ENCODE assay signal across 2 cellular contexts in genomic region chr10:11901454-11902431, GRCh38.
TF ChIP-seq lines count a peak whose summit lies in the region.

No MANE protein-coding gene starts in this region.

TF ChIP-seq in liver, 16 proteins besides CTCF, POLR2A, EP300 and RAD21 (continued from another document):
- peak; percentile 77 for TF ChIP-seq REST (IDR thresholded peaks at IDR 0.05)
- peak; percentile 75 for TF ChIP-seq ATF3 (IDR thresholded peaks at IDR 0.05)
- no peak for TF ChIP-seq TAF1 (conservative IDR thresholded peaks at IDR 0.05)
- no peak for TF ChIP-seq NR2F2 (IDR thresholded peaks at IDR 0.05)
- peak; percentile 71 to 96 for TF ChIP-seq RXRA (IDR thresholded peaks at IDR 0.05)
- TF ChIP-seq, protein P1, sequence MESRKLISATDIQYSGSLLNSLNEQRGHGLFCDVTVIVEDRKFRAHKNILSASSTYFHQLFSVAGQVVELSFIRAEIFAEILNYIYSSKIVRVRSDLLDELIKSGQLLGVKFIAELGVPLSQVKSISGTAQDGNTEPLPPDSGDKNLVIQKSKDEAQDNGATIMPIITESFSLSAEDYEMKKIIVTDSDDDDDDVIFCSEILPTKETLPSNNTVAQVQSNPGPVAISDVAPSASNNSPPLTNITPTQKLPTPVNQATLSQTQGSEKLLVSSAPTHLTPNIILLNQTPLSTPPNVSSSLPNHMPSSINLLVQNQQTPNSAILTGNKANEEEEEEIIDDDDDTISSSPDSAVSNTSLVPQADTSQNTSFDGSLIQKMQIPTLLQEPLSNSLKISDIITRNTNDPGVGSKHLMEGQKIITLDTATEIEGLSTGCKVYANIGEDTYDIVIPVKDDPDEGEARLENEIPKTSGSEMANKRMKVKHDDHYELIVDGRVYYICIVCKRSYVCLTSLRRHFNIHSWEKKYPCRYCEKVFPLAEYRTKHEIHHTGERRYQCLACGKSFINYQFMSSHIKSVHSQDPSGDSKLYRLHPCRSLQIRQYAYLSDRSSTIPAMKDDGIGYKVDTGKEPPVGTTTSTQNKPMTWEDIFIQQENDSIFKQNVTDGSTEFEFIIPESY (IDR thresholded peaks at IDR 0.05), result peak; percentile 80
TF ChIP-seq in liver: peak in this region for 13.

TF ChIP-seq in SK-N-SH treated with all-trans-retinoic acid at 6 μM for 48 hours, 23 proteins besides CTCF, POLR2A, EP300 and RAD21 (continued from another document):
- TF ChIP-seq, protein P2, sequence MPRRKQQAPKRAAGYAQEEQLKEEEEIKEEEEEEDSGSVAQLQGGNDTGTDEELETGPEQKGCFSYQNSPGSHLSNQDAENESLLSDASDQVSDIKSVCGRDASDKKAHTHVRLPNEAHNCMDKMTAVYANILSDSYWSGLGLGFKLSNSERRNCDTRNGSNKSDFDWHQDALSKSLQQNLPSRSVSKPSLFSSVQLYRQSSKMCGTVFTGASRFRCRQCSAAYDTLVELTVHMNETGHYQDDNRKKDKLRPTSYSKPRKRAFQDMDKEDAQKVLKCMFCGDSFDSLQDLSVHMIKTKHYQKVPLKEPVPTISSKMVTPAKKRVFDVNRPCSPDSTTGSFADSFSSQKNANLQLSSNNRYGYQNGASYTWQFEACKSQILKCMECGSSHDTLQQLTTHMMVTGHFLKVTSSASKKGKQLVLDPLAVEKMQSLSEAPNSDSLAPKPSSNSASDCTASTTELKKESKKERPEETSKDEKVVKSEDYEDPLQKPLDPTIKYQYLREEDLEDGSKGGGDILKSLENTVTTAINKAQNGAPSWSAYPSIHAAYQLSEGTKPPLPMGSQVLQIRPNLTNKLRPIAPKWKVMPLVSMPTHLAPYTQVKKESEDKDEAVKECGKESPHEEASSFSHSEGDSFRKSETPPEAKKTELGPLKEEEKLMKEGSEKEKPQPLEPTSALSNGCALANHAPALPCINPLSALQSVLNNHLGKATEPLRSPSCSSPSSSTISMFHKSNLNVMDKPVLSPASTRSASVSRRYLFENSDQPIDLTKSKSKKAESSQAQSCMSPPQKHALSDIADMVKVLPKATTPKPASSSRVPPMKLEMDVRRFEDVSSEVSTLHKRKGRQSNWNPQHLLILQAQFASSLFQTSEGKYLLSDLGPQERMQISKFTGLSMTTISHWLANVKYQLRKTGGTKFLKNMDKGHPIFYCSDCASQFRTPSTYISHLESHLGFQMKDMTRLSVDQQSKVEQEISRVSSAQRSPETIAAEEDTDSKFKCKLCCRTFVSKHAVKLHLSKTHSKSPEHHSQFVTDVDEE (CRISPR knock-in tag; IDR thresholded peaks at IDR 0.05), result no peak
- TF ChIP-seq CREB5 (CRISPR knock-in tag; IDR thresholded peaks at IDR 0.05; ENCODE audit: low read depth) (no peak), SNAI2 (CRISPR knock-in tag; IDR thresholded peaks at IDR 0.05) (no peak), ZFP30 (CRISPR knock-in tag; IDR thresholded peaks at IDR 0.05) (no peak), BACH2 (CRISPR knock-in tag; IDR thresholded peaks at IDR 0.05; ENCODE audit: borderline replicate concordance) (no peak), ZNF8 (CRISPR knock-in tag; IDR thresholded peaks at IDR 0.05) (no peak), TCF4 (CRISPR knock-in tag; IDR thresholded peaks at IDR 0.05; ENCODE audit: borderline replicate concordance) (no peak), ZFP3 (CRISPR knock-in tag; IDR thresholded peaks at IDR 0.05) (no peak), OSR1 (CRISPR knock-in tag; IDR thresholded peaks at IDR 0.05) (no peak), TOX (CRISPR knock-in tag; IDR thresholded peaks at IDR 0.05; ENCODE audit: borderline replicate concordance) (no peak), ESRRG (CRISPR knock-in tag; IDR thresholded peaks at IDR 0.05) (no peak)
- TF ChIP-seq, protein P3, sequence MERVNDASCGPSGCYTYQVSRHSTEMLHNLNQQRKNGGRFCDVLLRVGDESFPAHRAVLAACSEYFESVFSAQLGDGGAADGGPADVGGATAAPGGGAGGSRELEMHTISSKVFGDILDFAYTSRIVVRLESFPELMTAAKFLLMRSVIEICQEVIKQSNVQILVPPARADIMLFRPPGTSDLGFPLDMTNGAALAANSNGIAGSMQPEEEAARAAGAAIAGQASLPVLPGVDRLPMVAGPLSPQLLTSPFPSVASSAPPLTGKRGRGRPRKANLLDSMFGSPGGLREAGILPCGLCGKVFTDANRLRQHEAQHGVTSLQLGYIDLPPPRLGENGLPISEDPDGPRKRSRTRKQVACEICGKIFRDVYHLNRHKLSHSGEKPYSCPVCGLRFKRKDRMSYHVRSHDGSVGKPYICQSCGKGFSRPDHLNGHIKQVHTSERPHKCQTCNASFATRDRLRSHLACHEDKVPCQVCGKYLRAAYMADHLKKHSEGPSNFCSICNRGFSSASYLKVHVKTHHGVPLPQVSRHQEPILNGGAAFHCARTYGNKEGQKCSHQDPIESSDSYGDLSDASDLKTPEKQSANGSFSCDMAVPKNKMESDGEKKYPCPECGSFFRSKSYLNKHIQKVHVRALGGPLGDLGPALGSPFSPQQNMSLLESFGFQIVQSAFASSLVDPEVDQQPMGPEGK (CRISPR knock-in tag; IDR thresholded peaks at IDR 0.05; ENCODE audit: borderline replicate concordance), result no peak
